ENCODE assay signal across 17 cellular contexts in the genomic region with DNA sequence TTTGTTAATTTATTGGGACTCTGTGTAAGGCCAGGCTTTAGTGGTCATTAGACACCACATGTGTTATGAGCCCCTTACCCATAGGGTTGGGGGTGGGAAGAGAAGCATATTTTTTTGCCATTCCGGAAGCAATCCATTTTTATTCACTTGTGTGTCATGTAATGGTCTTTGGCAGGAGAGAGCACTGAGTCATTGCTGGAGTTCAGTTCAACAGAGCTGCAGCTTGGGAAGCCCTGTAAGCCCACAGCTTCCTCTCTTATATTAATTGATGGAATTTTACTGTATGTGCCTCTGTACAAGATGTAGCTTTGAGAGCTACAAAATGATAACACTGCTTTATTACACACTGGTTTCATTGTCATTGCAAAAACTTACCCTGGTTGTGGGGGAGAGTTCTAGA.
DNase-seq lines count a peak whose midpoint lies in the region; TF ChIP-seq lines count a peak whose summit lies in the region.
"Had no signal": no experiment of that assay in that cellular context is flagged by ENCODE, and none has a peak within 500 bp of the region (broad histone marks: within the 10 kb centered on the region; RNA-seq: fewer than 3 reads in every experiment).

No MANE protein-coding gene starts in this region.

- H3K9me3 Mint-ChIP-seq in nephron: no peaks in the 10 kb centered on the region
- H3K9me3 Mint-ChIP-seq: activated T-helper 2 cell treated with anti-CD3 and anti-CD28 coated beads, Interferon-gamma antibody, Interleukin-2, Interleukin-4, amounts not matched to agents 10 μg/mL and 5 μg/mL and 100 μg/mL, durations not matched to agents 14 hours and 24 hours and 36 hours; H9; T-cell had no signal

- H3K36me3 Mint-ChIP-seq in nephron (ENCODE audit: low read depth): peaks cover 39% of the 10 kb centered on the region

- peaks cover 6% of the 10 kb centered on the region for H3K4me1 Mint-ChIP-seq in nephron
- H3K4me1 Mint-ChIP-seq: H9 had no signal

- H3K27me3 Mint-ChIP-seq in nephron (ENCODE audit: low read depth): no peaks in the 10 kb centered on the region
- H3K27me3 Mint-ChIP-seq: T-cell had no signal

- no peak for TF ChIP-seq CTCF in nephron (IDR thresholded peaks at IDR 0.05; ENCODE audit: unreplicated experiment in 3 of 3)

- H3K4me3 Mint-ChIP-seq in nephron: no peak overlapping the region
- H3K4me3 Mint-ChIP-seq: H9, T-cell had no signal

- DNase-seq in COLO829 (ENCODE audit: low spot score): peak; percentile 72
- DNase-seq in M059J (ENCODE audit: low read depth): peak; percentile 85
- DNase-seq in dedifferentiated amniotic fluid mesenchymal stem cell (ENCODE audit: extremely low spot score): peak; percentile 85
- no peak for DNase-seq in COLO668 (lab: John Stamatoyannopoulos, UW; ENCODE audit: unreplicated experiment)
- no peak for DNase-seq in stimulated activated CD4-positive, alpha-beta T cell treated with anti-CD3 and anti-CD28 coated beads, Interleukin-4, amount 100 ng/mL, for 1 hour
- DNase-seq in activated naive CD4-positive, alpha-beta T cell treated with Interleukin-2 at 50 U/mL for 16 hours: no peak
- no peak for DNase-seq in middle frontal gyrus (ENCODE audit: extremely low spot score, low spot score)
- DNase-seq: colonic mucosa; H9; heart left ventricle; mesendoderm; NCI-H1930; posterior cingulate gyrus; stimulated activated CD4-positive, alpha-beta T cell treated with anti-CD3 and anti-CD28 coated beads, Interleukin-4, amount 100 ng/mL, for 4 hours; T-cell had no signal

- H3K27ac Mint-ChIP-seq in nephron: peak overlapping the region in 2 of 3 experiments; percentile 14
- H3K27ac Mint-ChIP-seq: activated T-helper 2 cell treated with anti-CD3 and anti-CD28 coated beads, Interferon-gamma antibody, Interleukin-2, Interleukin-4, amounts not matched to agents 10 μg/mL and 5 μg/mL and 100 μg/mL, durations not matched to agents 14 hours and 24 hours and 36 hours; T-cell had no signal

Comparison
In these comparisons a context has a peak if more than half of its experiments do, and no peak if none do; other contexts are left out.
1. DNase-seq: peak in COLO829 (single experiment), M059J (single experiment) and dedifferentiated amniotic fluid mesenchymal stem cell (single experiment); none in COLO668 (single experiment), stimulated activated CD4-positive, alpha-beta T cell treated with anti-CD3 and anti-CD28 coated beads, Interleukin-4, amount 100 ng/mL, for 1 hour (single experiment), activated naive CD4-positive, alpha-beta T cell treated with Interleukin-2 at 50 U/mL for 16 hours (single experiment) and middle frontal gyrus (single experiment).